In the genomic region with DNA sequence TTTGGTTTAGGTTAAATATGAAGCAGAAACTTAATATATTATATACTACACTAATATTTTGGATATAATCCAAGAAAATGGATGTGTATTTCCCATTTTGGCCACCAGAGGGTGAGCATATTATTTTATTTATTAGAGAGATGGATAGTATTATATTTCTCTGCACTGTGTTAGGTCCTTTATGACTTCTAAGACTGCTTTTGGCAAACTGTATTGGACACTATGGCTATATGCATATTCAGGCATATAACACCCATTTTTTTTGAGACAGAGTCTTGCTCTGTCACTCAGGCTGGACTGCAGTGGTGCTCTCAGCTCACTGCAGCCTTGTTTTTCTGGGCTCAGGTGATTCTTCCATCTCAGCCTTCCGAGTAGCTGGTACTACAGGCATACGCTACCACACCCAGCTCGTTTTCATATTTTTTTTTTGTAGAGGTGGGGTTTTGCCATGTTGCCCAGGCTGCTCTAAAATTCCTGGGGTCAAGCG, we compare ENCODE assay signal across 8 cellular contexts. TPM values are rescaled to one million over a fixed set of nuclear protein-coding genes. Genes with fewer than 3 reads are reported as not detected.
DNase-seq lines count a peak whose midpoint lies in the region; ATAC-seq and TF ChIP-seq lines count a peak whose summit lies in the region.

No MANE protein-coding gene starts in this region.

- H3K36me3 Mint-ChIP-seq in nephron (ENCODE audit: low read depth): peaks cover 10% of the 10 kb centered on the region

- no peak overlapping the region for H3K4me3 Mint-ChIP-seq in nephron

- H3K27ac Mint-ChIP-seq in nephron: no peak overlapping the region

- no peaks in the 10 kb centered on the region for H3K27me3 Mint-ChIP-seq in nephron (ENCODE audit: low read depth)

- TF ChIP-seq CTCF in nephron (IDR thresholded peaks at IDR 0.05; ENCODE audit: unreplicated experiment in 3 of 3): peak; percentile 73 to 79 (median 78)

- DNase-seq in Right ventricle myocardium superior: no peak
- no peak for DNase-seq in Right ventricle myocardium inferior (ENCODE audit: missing footprints)
- DNase-seq in NCI-H2171 treated with DMSO at 0.1 percent for 48 hours (lab: John Stamatoyannopoulos, UW): peak; percentile 42
- DNase-seq in dermis blood vessel endothelial cell: peak; percentile 56
- DNase-seq in activated naive CD4-positive, alpha-beta T cell (lab: John Stamatoyannopoulos, UW): no peak
- no peak for DNase-seq in stimulated activated naive CD8-positive, alpha-beta T cell treated with anti-CD3 and anti-CD28 coated beads, Interleukin-15, Interleukin-2, amounts not matched to agents 100 U/mL and 50 U/mL, for 24 hours
- no peak for DNase-seq in Ammon's horn (ENCODE audit: low spot score)

- peaks cover 6% of the 10 kb centered on the region for H3K9me3 Mint-ChIP-seq in nephron

- no peaks in the 10 kb centered on the region for H3K4me1 Mint-ChIP-seq in nephron

- peak; percentile 63 for ATAC-seq in Right ventricle myocardium superior (ENCODE audit: poor library complexity)
- ATAC-seq in Right ventricle myocardium inferior: no peak
- no peak for ATAC-seq in stimulated activated naive CD8-positive, alpha-beta T cell treated with anti-CD3 and anti-CD28 coated beads, Interleukin-15, Interleukin-2, amounts not matched to agents 100 U/mL and 50 U/mL, for 24 hours

- intact Hi-C loops in Right ventricle myocardium superior (cut with DNase I) (no loop called here), Right ventricle myocardium inferior (cut with DNase I) (loop anchor here (5.0 kb wide), 2 partner anchors 42 to 672 kb away; no protein-coding TSS in a partner anchor)

RNA-seq across cellular contexts. Expression of a gene that starts 17.8 kb away (rescaled TPM):
- 283 TPM for total RNA-seq in Right ventricle myocardium superior
- total RNA-seq in Right ventricle myocardium inferior: 281 TPM
- total RNA-seq in dermis blood vessel endothelial cell: 41.1 and 44.2 TPM in 2 replicates

RNA-seq across cellular contexts. Expression of a gene that starts 52.1 kb away (rescaled TPM):
- total RNA-seq in Right ventricle myocardium superior (8.9 TPM), Right ventricle myocardium inferior (9.0 TPM), dermis blood vessel endothelial cell (5.1 and 5.4 TPM in 2 replicates)

RNA-seq across cellular contexts. Expression of a gene that starts 52.4 kb away (rescaled TPM):
- total RNA-seq in Right ventricle myocardium superior: 8.4 TPM
- total RNA-seq in Right ventricle myocardium inferior: 9.3 TPM
- 9.7 and 21.0 TPM in 2 replicates for total RNA-seq in dermis blood vessel endothelial cell

Comparison
In these comparisons a context has a peak if more than half of its experiments do, and no peak if none do; other contexts are left out.
1. DNase-seq: peak in NCI-H2171 treated with DMSO at 0.1 percent for 48 hours (single experiment) and dermis blood vessel endothelial cell (single experiment); none in Right ventricle myocardium superior (single experiment), Right ventricle myocardium inferior (single experiment), activated naive CD4-positive, alpha-beta T cell (0 of 4), stimulated activated naive CD8-positive, alpha-beta T cell treated with anti-CD3 and anti-CD28 coated beads, Interleukin-15, Interleukin-2, amounts not matched to agents 100 U/mL and 50 U/mL, for 24 hours (single experiment) and Ammon's horn (single experiment).